In the genomic region with DNA sequence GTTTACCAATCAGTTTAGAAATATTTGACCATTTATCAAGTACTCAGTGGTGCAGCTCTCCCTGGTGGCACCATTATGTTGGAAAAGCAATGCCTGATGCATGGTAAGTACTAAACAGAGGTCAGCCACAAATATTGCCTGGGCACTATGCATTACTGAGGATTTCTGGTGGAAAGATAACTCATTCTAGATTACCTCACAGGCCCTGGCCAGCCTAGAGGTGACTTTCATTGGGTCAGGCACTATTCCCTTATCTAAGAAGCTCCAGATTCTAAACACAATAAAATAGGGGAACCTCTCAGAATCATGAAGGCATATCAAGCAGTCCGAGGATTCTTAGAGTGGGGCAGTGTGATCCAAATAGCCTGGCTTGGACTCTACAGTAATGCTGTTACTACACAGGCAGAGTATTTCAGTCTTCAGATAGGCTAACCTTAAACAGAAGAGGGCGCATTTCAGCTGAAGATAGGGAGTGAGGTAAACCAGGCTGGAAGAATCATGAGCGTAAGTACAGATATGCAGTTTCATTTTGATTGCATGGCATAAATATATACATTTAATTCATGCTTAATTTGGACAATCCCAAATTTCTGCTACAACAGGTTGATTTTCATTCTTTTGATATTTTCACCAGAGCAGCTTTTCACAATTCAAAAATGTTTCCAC, we compare ENCODE assay signal across 8 cellular contexts. TPM values are rescaled to one million over a fixed set of nuclear protein-coding genes. Genes with fewer than 3 reads are reported as not detected.
DNase-seq lines count a peak whose midpoint lies in the region; ATAC-seq and TF ChIP-seq lines count a peak whose summit lies in the region.

No MANE protein-coding gene starts in this region.

- peak; percentile 98 for ATAC-seq in GM19351 (IDR thresholded peaks at IDR 0.05; ENCODE audit: unreplicated experiment)
- peak; percentile 85 for ATAC-seq in HG03196 (IDR thresholded peaks at IDR 0.05; ENCODE audit: unreplicated experiment)

- H3K27me3 Mint-ChIP-seq in endothelial cell (ENCODE audit: unreplicated experiment), result no peaks in the 10 kb centered on the region

- no peak overlapping the region for H3K27ac Mint-ChIP-seq in endothelial cell (ENCODE audit: unreplicated experiment)

- H3K9me3 Mint-ChIP-seq in endothelial cell (ENCODE audit: unreplicated experiment), result no peaks in the 10 kb centered on the region

- TF ChIP-seq CTCF in endothelial cell (IDR thresholded peaks at IDR 0.05; ENCODE audit: unreplicated experiment), result no peak

- no peak overlapping the region for H3K4me3 Mint-ChIP-seq in endothelial cell (ENCODE audit: unreplicated experiment)

- no peaks in the 10 kb centered on the region for H3K36me3 Mint-ChIP-seq in endothelial cell (ENCODE audit: low read depth, unreplicated experiment)

- H3K4me1 Mint-ChIP-seq in endothelial cell (ENCODE audit: unreplicated experiment), result no peaks in the 10 kb centered on the region

- DNase-seq in DMS53 (lab: John Stamatoyannopoulos, UW), result peak; percentile 73
- DNase-seq in NOMO-1 (lab: John Stamatoyannopoulos, UW; ENCODE audit: unreplicated experiment in 2 of 2), result peak; percentile 54 to 71
- DNase-seq in endothelial cell (ENCODE audit: low spot score), result peak; percentile 8
- peak; percentile 62 for DNase-seq in renal cortical epithelial cell (ENCODE audit: low read depth)
- DNase-seq in stimulated activated naive CD4-positive, alpha-beta T cell (lab: John Stamatoyannopoulos, UW), result no peak
- DNase-seq in activated T-cell treated with anti-CD3 and anti-CD28 coated beads, Interleukin-2, amount 50 U/mL, for 1 hour, result no peak

RNA-seq across cellular contexts. Expression of a gene that starts 12.1 kb away (rescaled TPM):
- total RNA-seq in endothelial cell (ENCODE audit: unreplicated experiment), result not detected
- total RNA-seq in renal cortical epithelial cell, result 0.10 TPM in 1 of 2 replicates, not detected in the other

Comparison
In these comparisons a context has a peak if more than half of its experiments do, and no peak if none do; other contexts are left out.
1. DNase-seq: peak in DMS53 (single experiment), NOMO-1 (2 of 2), endothelial cell (single experiment) and renal cortical epithelial cell (single experiment); none in stimulated activated naive CD4-positive, alpha-beta T cell (0 of 6) and activated T-cell treated with anti-CD3 and anti-CD28 coated beads, Interleukin-2, amount 50 U/mL, for 1 hour (single experiment).